7 cellular contexts compared by ENCODE assay signal in the genomic region with DNA sequence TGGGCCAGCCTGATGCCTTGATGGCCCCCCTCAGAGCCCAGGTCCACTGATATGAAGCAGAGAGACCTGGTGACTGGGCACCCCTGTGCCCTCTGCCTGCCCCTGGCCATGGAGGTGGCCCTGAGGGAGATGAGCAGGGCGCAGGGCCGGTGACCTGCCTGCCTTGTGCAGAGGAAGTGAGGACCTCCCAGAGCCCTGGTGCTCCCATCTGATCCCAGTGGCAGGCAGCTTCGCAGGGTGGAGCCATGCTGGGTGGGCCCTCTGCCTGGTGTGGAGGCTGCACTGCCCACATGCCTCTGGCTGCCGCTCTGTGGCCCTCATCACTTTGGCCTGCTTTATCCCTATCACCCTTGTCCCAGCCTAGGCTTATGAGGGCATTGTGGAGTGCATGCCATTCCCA. TPM values are rescaled to one million over a fixed set of nuclear protein-coding genes. Genes with fewer than 3 reads are reported as not detected.
DNase-seq lines count a peak whose midpoint lies in the region; ATAC-seq and TF ChIP-seq lines count a peak whose summit lies in the region.
"Not testable (repeated sequence)": the region's sequence is repeated elsewhere in the genome, so short reads cannot be mapped to it uniquely, and the experiment has no call there.

No MANE protein-coding gene starts in this region.

- not testable (repeated sequence) for H3K36me3 Mint-ChIP-seq in CD8-positive, alpha-beta memory T cell; activated T-helper 17 cell treated with anti-CD3 and anti-CD28 coated beads, Interleukin-2, amount 50 U/mL, for 72 hours (ENCODE audit: low read depth); central memory CD8-positive, alpha-beta T cell (ENCODE audit: insufficient read depth); mesothelial cell of epicardium; neural crest cell (ENCODE audit: low read depth); stimulated activated effector memory CD8-positive, alpha-beta T cell treated with anti-CD3 and anti-CD28 coated beads, Interleukin-12 subunit alpha, Interleukin-12 subunit beta, amount 100 ng/mL, for 72 hours

- POLR2A ChIA-PET in CD8-positive, alpha-beta memory T cell (lab: Charles Lee): not testable (repeated sequence)

- not testable (repeated sequence) for H3K4me3 ChIP-seq in CD8-positive, alpha-beta memory T cell (ENCODE audit: low read length)

- DNase-seq in CD8-positive, alpha-beta memory T cell; central memory CD8-positive, alpha-beta T cell (ENCODE audit: low spot score in 2 of 2); mesothelial cell of epicardium (ENCODE audit: low spot score in 2 of 2, unreplicated experiment in 2 of 2); neural crest cell (ENCODE audit: low read depth, low spot score); stimulated activated effector memory CD8-positive, alpha-beta T cell treated with anti-CD3 and anti-CD28 coated beads, Interleukin-12 subunit alpha, Interleukin-12 subunit beta, amount 100 ng/mL, for 72 hours (ENCODE audit: low spot score in 2 of 2): not testable (repeated sequence)

- CTCF ChIA-PET in CD8-positive, alpha-beta memory T cell (lab: Charles Lee): interaction anchor here (0.7 to 1.1 kb wide), 4 partner anchors 15 to 112 kb away, joined by 3 to 7 read pairs (median 3); no protein-coding TSS in a partner anchor

- H3K27me3 Mint-ChIP-seq in CD8-positive, alpha-beta memory T cell; activated T-helper 17 cell treated with anti-CD3 and anti-CD28 coated beads, Interleukin-2, amount 50 U/mL, for 72 hours; central memory CD8-positive, alpha-beta T cell; mesothelial cell of epicardium (ENCODE audit: low read depth); neural crest cell (ENCODE audit: low read depth): not testable (repeated sequence)

- H3K4me3 Mint-ChIP-seq in CD8-positive, alpha-beta memory T cell: peak overlapping the region in 1 of 7 donors; percentile 88
- H3K4me3 Mint-ChIP-seq in activated T-helper 17 cell treated with anti-CD3 and anti-CD28 coated beads, Interleukin-2, amount 50 U/mL, for 72 hours: peak overlapping the region; percentile 70
- peak overlapping the region; percentile 79 for H3K4me3 Mint-ChIP-seq in central memory CD8-positive, alpha-beta T cell
- H3K4me3 Mint-ChIP-seq in mesothelial cell of epicardium (peak overlapping the region; percentile 63), neural crest cell (peak overlapping the region; percentile 81)
- H3K4me3 Mint-ChIP-seq in stimulated activated effector memory CD8-positive, alpha-beta T cell treated with anti-CD3 and anti-CD28 coated beads, Interleukin-12 subunit alpha, Interleukin-12 subunit beta, amount 100 ng/mL, for 72 hours: peak overlapping the region; percentile 60

- not testable (repeated sequence) for H3K9me3 Mint-ChIP-seq in CD8-positive, alpha-beta memory T cell; activated T-helper 17 cell treated with anti-CD3 and anti-CD28 coated beads, Interleukin-2, amount 50 U/mL, for 72 hours; central memory CD8-positive, alpha-beta T cell; mesothelial cell of epicardium; neural crest cell; stimulated activated effector memory CD8-positive, alpha-beta T cell treated with anti-CD3 and anti-CD28 coated beads, Interleukin-12 subunit alpha, Interleukin-12 subunit beta, amount 100 ng/mL, for 72 hours

- not testable (repeated sequence) for H3K9me3 ChIP-seq in CD8-positive, alpha-beta memory T cell (ENCODE audit: low read length)

- H3K4me1 Mint-ChIP-seq in CD8-positive, alpha-beta memory T cell: peaks cover 5 to 16% (median 6%) of the 10 kb centered on the region in 3 donors
- H3K4me1 Mint-ChIP-seq in activated T-helper 17 cell treated with anti-CD3 and anti-CD28 coated beads, Interleukin-2, amount 50 U/mL, for 72 hours; central memory CD8-positive, alpha-beta T cell; mesothelial cell of epicardium; stimulated activated effector memory CD8-positive, alpha-beta T cell treated with anti-CD3 and anti-CD28 coated beads, Interleukin-12 subunit alpha, Interleukin-12 subunit beta, amount 100 ng/mL, for 72 hours: not testable (repeated sequence)
- H3K4me1 Mint-ChIP-seq in neural crest cell: peaks cover 14% of the 10 kb centered on the region

- not testable (repeated sequence) for H3K27ac Mint-ChIP-seq in CD8-positive, alpha-beta memory T cell; activated T-helper 17 cell treated with anti-CD3 and anti-CD28 coated beads, Interleukin-2, amount 50 U/mL, for 72 hours; mesothelial cell of epicardium; neural crest cell (ENCODE audit: unreplicated experiment); stimulated activated effector memory CD8-positive, alpha-beta T cell treated with anti-CD3 and anti-CD28 coated beads, Interleukin-12 subunit alpha, Interleukin-12 subunit beta, amount 100 ng/mL, for 72 hours
- peak overlapping the region; percentile 87 for H3K27ac Mint-ChIP-seq in central memory CD8-positive, alpha-beta T cell (ENCODE audit: low read depth)

- not testable (repeated sequence) for H3K27me3 ChIP-seq in CD8-positive, alpha-beta memory T cell (ENCODE audit: insufficient read depth, low read length, poor library complexity, severe bottlenecking)

- not testable (repeated sequence) for TF ChIP-seq CTCF in VCaP (conservative IDR thresholded peaks at IDR 0.05); mesothelial cell of epicardium (IDR thresholded peaks at IDR 0.05; ENCODE audit: unreplicated experiment); neural crest cell (conservative IDR thresholded peaks at IDR 0.05)

- not testable (repeated sequence) for H3K36me3 ChIP-seq in CD8-positive, alpha-beta memory T cell (ENCODE audit: insufficient read depth, low read length)

- not testable (repeated sequence) for ATAC-seq in activated T-helper 17 cell treated with anti-CD3 and anti-CD28 coated beads, Interleukin-2, amount 50 U/mL, for 72 hours (replicated peaks); central memory CD8-positive, alpha-beta T cell (replicated peaks; ENCODE audit: extremely low read depth, poor library complexity, severe bottlenecking); stimulated activated effector memory CD8-positive, alpha-beta T cell treated with anti-CD3 and anti-CD28 coated beads, Interleukin-12 subunit alpha, Interleukin-12 subunit beta, amount 100 ng/mL, for 72 hours

- peak overlapping the region; percentile 74 for H3K27ac ChIP-seq in CD8-positive, alpha-beta memory T cell (ENCODE audit: low read depth, low read length)
- peak overlapping the region; percentile 83; the same call in 1 of the 2 replicates for H3K27ac ChIP-seq in VCaP

- not testable (repeated sequence) for H3K4me1 ChIP-seq in CD8-positive, alpha-beta memory T cell (ENCODE audit: insufficient read depth, low read length)

RNA-seq across cellular contexts. Expression of a gene that starts 1.1 kb away (rescaled TPM):
- total RNA-seq in CD8-positive, alpha-beta memory T cell: 1 to 10 TPM; 1.8 to 2.7 TPM
- polyA plus RNA-seq in CD8-positive, alpha-beta memory T cell: 6.0 TPM
- 1 to 10 TPM; 1.4 to 2.6 TPM for total RNA-seq in activated T-helper 17 cell treated with anti-CD3 and anti-CD28 coated beads, Interleukin-2, amount 50 U/mL, for 72 hours
- 8.9 to 10.0 TPM (median 9.5 TPM) in 3 replicates for total RNA-seq in mesothelial cell of epicardium
- total RNA-seq in neural crest cell: 17.9 and 19.0 TPM in 2 replicates

RNA-seq across cellular contexts. Expression of a gene that starts 50.7 kb away (rescaled TPM):
- total RNA-seq in CD8-positive, alpha-beta memory T cell: 10 to 100 TPM; 46.8 to 48.4 TPM
- 150 TPM for polyA plus RNA-seq in CD8-positive, alpha-beta memory T cell
- 10 to 100 TPM; 20.5 to 29.2 TPM for total RNA-seq in activated T-helper 17 cell treated with anti-CD3 and anti-CD28 coated beads, Interleukin-2, amount 50 U/mL, for 72 hours
- total RNA-seq in mesothelial cell of epicardium (38.7 to 40.1 TPM (median 38.7 TPM) in 3 replicates), neural crest cell (52.1 and 58.7 TPM in 2 replicates)
